In genomic region chr20:4720121-4720976, GRCh38 we compare ENCODE assay signal across 8 cellular contexts. TPM values are rescaled to one million over a fixed set of nuclear protein-coding genes. Genes with fewer than 3 reads are reported as not detected.
A peak's percentile ranks its signal among the peaks of the same experiment; 100 is the strongest.
DNase-seq lines count a peak whose midpoint lies in the region; ATAC-seq, FAIRE-seq and TF ChIP-seq lines count a peak whose summit lies in the region.

No MANE protein-coding gene starts in this region.

- H3K4me3 ChIP-seq in coronary artery: peak overlapping the region; percentile 28
- peak overlapping the region; percentile 9 to 54 (median 37); a peak in 3 of 6 replicates for H3K4me3 ChIP-seq in HepG2 (replicated peaks in 1 of 3; ENCODE audit: insufficient read depth in 1 of 3, low read depth in 2 of 3, low read length in 3 of 3)

- H3K79me2 ChIP-seq in HepG2 (ENCODE audit: insufficient read depth, low read length): no peaks in the 10 kb centered on the region

- in situ Hi-C loops in HepG2 (cut with HindIII; ENCODE audit: extremely low pct_ligation_motif_present, low pct_unique_long_range_greater_than_20kb): loop anchor here (5.0 kb wide), 2 partner anchors 113 to 468 kb away; no protein-coding TSS in a partner anchor

- H2AFZ ChIP-seq in HepG2 (ENCODE audit: low read length): peak overlapping the region; percentile 61

- ATAC-seq in GM18868 (IDR thresholded peaks at IDR 0.05; ENCODE audit: unreplicated experiment) (peak; percentile 94), HG03103 (IDR thresholded peaks at IDR 0.05; ENCODE audit: low read depth, unreplicated experiment) (peak; percentile 87), HepG2 (peak; percentile 92)

- no peaks in the 10 kb centered on the region for H3K36me3 ChIP-seq in HepG2 (replicated peaks in 1 of 2; ENCODE audit: control insufficient read depth in 1 of 2, insufficient read depth in 2 of 2, low read length in 2 of 2)

- BruUV-seq in HepG2 (replicated peaks; lab: Mats Ljungman, UMichigan): no TSS peak

- TF ChIP-seq CTCF in coronary artery (IDR thresholded peaks at IDR 0.05) (peak; percentile 44), HepG2 (CRISPR knock-in tag; IDR thresholded peaks at IDR 0.05) (peak; percentile 93)

- H3K9me3 ChIP-seq in HepG2 (ENCODE audit: low read length): no peaks in the 10 kb centered on the region

- intact Hi-C loops in HepG2 (cut with micrococcal nuclease; ENCODE audit: unreplicated experiment): loop anchor here (1.0 kb wide), 2 partner anchors 106 to 113 kb away; no protein-coding TSS in a partner anchor

- 2% methylated on average over 15 of the region's 15 CpGs for WGBS in HepG2 (ENCODE audit: low lambda C conversion rate)

- peaks cover 5 to 52% of the 10 kb centered on the region in 2 experiments for H3K27me3 ChIP-seq in HepG2 (ENCODE audit: control insufficient read depth in 1 of 2, insufficient read depth in 2 of 2, low read length in 2 of 2)

- no peak for TF ChIP-seq POLR2A in HepG2 (IDR thresholded peaks at IDR 0.05; ENCODE audit: insufficient read depth in 1 of 2, low read depth in 2 of 2, low read length in 2 of 2)

- FAIRE-seq in HepG2 (lab: Jason Lieb, UNC): peak; percentile 93

- H3K4me2 ChIP-seq in HepG2 (ENCODE audit: low read depth, low read length): peak overlapping the region; percentile 77

- POLR2A ChIA-PET in HepG2 (lab: Yijun Ruan, JAX): interaction anchor here (0.6 to 1.2 kb wide), 6 partner anchors 27 to 368 kb away, joined by 3 to 7 read pairs (median 3); no protein-coding TSS in a partner anchor

- peak overlapping the region; percentile 12; the same call in 1 of the 2 replicates for H3K9ac ChIP-seq in HepG2 (ENCODE audit: insufficient read depth, low read depth, low read length)

- H3K4me1 ChIP-seq in HepG2 (ENCODE audit: insufficient read depth, low read length): peaks cover 17% of the 10 kb centered on the region

- TF ChIP-seq EP300 in HepG2 (IDR thresholded peaks at IDR 0.05; ENCODE audit: low read depth in 2 of 2, low read length in 2 of 2): peak in 1 of 2 experiments; percentile 45; a peak in 1 of 4 replicates
- TF ChIP-seq EP300 in HepG2 (CRISPR knock-in tag; IDR thresholded peaks at IDR 0.05; ENCODE audit: borderline replicate concordance): 0 out of 2 replicates have a peak, but pooled peaks have one; percentile 44

- H4K20me1 ChIP-seq in HepG2 (ENCODE audit: insufficient read depth, low read length): no peaks in the 10 kb centered on the region

- DNase-seq in AG20443 (ENCODE audit: low spot score) (peak; percentile 93), NCI-H345 (lab: John Stamatoyannopoulos, UW) (peak; percentile 74), coronary artery (ENCODE audit: low spot score) (no peak), HepG2 (ENCODE audit: low spot score) (peak; percentile 93)
- DNase-seq in activated CD4-positive, alpha-beta T cell treated with anti-CD3 and anti-CD28 coated beads for 48 hours: peak; percentile 81
- DNase-seq in stimulated activated CD4-positive, alpha-beta T cell treated with anti-CD3 and anti-CD28 coated beads, Interleukin-4, amount 100 ng/mL, for 48 hours (ENCODE audit: low read depth in 2 of 2): peak; percentile 60 to 61

- peak; percentile 96 for TF ChIP-seq RAD21 in HepG2 (CRISPR knock-in tag; IDR thresholded peaks at IDR 0.05)

- CTCF ChIA-PET in HepG2 (lab: Yijun Ruan, JAX; ENCODE audit: low intra/inter-chr PET ratio, low total read pairs): interaction anchor here (1.1 to 4.8 kb wide), 2 partner anchors 20 to 111 kb away, joined by 3 to 210 read pairs; no protein-coding TSS in a partner anchor

- peak overlapping the region; percentile 27 to 80 for H3K27ac ChIP-seq in coronary artery
- H3K27ac ChIP-seq in HepG2 (ENCODE audit: extremely low read length, insufficient read depth, low read length): peak overlapping the region; percentile 5

TF ChIP-seq in HepG2, 621 proteins besides CTCF, POLR2A, EP300 and RAD21 (continues in another document):
- TF ChIP-seq ZNF230 (CRISPR knock-in tag; IDR thresholded peaks at IDR 0.05) (no peak), ZBTB43 (CRISPR knock-in tag; conservative IDR thresholded peaks at IDR 0.05) (no peak; the same call in 1 of the 2 replicates), ZNF235 (CRISPR knock-in tag; IDR thresholded peaks at IDR 0.05; ENCODE audit: borderline replicate concordance) (no peak), ZNF713 (CRISPR knock-in tag; IDR thresholded peaks at IDR 0.05) (no peak), ERF (CRISPR knock-in tag; IDR thresholded peaks at IDR 0.05) (no peak), ISL2 (CRISPR knock-in tag; IDR thresholded peaks at IDR 0.05) (no peak), ZNF3 (CRISPR knock-in tag; IDR thresholded peaks at IDR 0.05) (no peak), REL (CRISPR knock-in tag; conservative IDR thresholded peaks at IDR 0.05) (no peak)

RNA-seq across cellular contexts. Expression of gene PRND, which starts 1.4 kb away (rescaled TPM):
- total RNA-seq in HepG2 (2016; rRNA removed; fragmentation: Illumina TruSeq; extraction: Trizol): not detected in 2 replicates
- not detected in 2 replicates for total RNA-seq in HepG2 (2016; cell fraction: cytosol; rRNA removed; fragmentation: Illumina TruSeq; extraction: Trizol; ENCODE audit: low read depth)
- total RNA-seq in HepG2 (2016; cell fraction: insoluble cytoplasmic fraction; rRNA removed; fragmentation: Illumina TruSeq; extraction: Trizol): not detected in 2 replicates
- not detected in 2 replicates for total RNA-seq in HepG2 (2016; cell fraction: membrane; rRNA removed; fragmentation: Illumina TruSeq; extraction: Trizol)
- total RNA-seq in HepG2 (2016; cell fraction: nucleus; rRNA removed; fragmentation: Illumina TruSeq; extraction: Trizol): not detected in 2 replicates
- polyA plus RNA-seq in HepG2 (2011; rRNA removed): not detected in 2 replicates
- polyA plus RNA-seq in HepG2 (2011; cell fraction: cytosol; rRNA removed): not detected in 2 replicates
- not detected in 2 replicates for polyA plus RNA-seq in HepG2 (2011; cell fraction: nucleus; rRNA removed)
- not detected in 2 replicates for polyA plus RNA-seq in HepG2 (2012)
- polyA plus RNA-seq in HepG2 (2016; cell fraction: cytosol; fragmentation: Illumina TruSeq; extraction: Trizol; ENCODE audit: low read depth): not detected in 2 replicates
- polyA plus RNA-seq in HepG2 (2016; cell fraction: insoluble cytoplasmic fraction; fragmentation: Illumina TruSeq; extraction: Trizol; ENCODE audit: low read depth): not detected in 2 replicates
- not detected in 2 replicates for polyA plus RNA-seq in HepG2 (2016; cell fraction: membrane; fragmentation: Illumina TruSeq; extraction: Trizol; ENCODE audit: low read depth)
- polyA plus RNA-seq in HepG2 (2016; cell fraction: nucleus; fragmentation: Illumina TruSeq; extraction: Trizol; ENCODE audit: insufficient read depth, low read depth): not detected in 2 replicates
- not detected in 2 replicates for polyA minus RNA-seq in HepG2 (2011; rRNA and poly(A)+ RNA removed; ENCODE audit: low replicate concordance)
- polyA minus RNA-seq in HepG2 (2011; cell fraction: cytosol; rRNA and poly(A)+ RNA removed): not detected in 2 replicates
- not detected in 2 replicates for polyA minus RNA-seq in HepG2 (2011; cell fraction: nucleus; rRNA and poly(A)+ RNA removed)

RNA-seq across cellular contexts. Expression of gene PRNP, which starts 34.1 kb away (rescaled TPM):
- 49.5 and 90.2 TPM in 2 replicates for total RNA-seq in HepG2 (2016; rRNA removed; fragmentation: Illumina TruSeq; extraction: Trizol)
- 13.4 and 13.5 TPM in 2 replicates for total RNA-seq in HepG2 (2016; cell fraction: cytosol; rRNA removed; fragmentation: Illumina TruSeq; extraction: Trizol; ENCODE audit: low read depth)
- 46.2 and 90.7 TPM in 2 replicates for total RNA-seq in HepG2 (2016; cell fraction: insoluble cytoplasmic fraction; rRNA removed; fragmentation: Illumina TruSeq; extraction: Trizol)
- total RNA-seq in HepG2 (2016; cell fraction: membrane; rRNA removed; fragmentation: Illumina TruSeq; extraction: Trizol): 34.2 and 39.7 TPM in 2 replicates
- 74.6 and 91.1 TPM in 2 replicates for total RNA-seq in HepG2 (2016; cell fraction: nucleus; rRNA removed; fragmentation: Illumina TruSeq; extraction: Trizol)
- 176 and 203 TPM in 2 replicates for polyA plus RNA-seq in HepG2 (2011; rRNA removed)
- polyA plus RNA-seq in HepG2 (2011; cell fraction: cytosol; rRNA removed): 188 and 194 TPM in 2 replicates
- 48.0 and 50.3 TPM in 2 replicates for polyA plus RNA-seq in HepG2 (2011; cell fraction: nucleus; rRNA removed)
- polyA plus RNA-seq in HepG2 (2012): 103 and 105 TPM in 2 replicates
- 10.8 and 11.8 TPM in 2 replicates for polyA plus RNA-seq in HepG2 (2016; cell fraction: cytosol; fragmentation: Illumina TruSeq; extraction: Trizol; ENCODE audit: low read depth)
- polyA plus RNA-seq in HepG2 (2016; cell fraction: insoluble cytoplasmic fraction; fragmentation: Illumina TruSeq; extraction: Trizol; ENCODE audit: low read depth): 56.4 and 59.5 TPM in 2 replicates
- 24.0 and 24.5 TPM in 2 replicates for polyA plus RNA-seq in HepG2 (2016; cell fraction: membrane; fragmentation: Illumina TruSeq; extraction: Trizol; ENCODE audit: low read depth)
- polyA plus RNA-seq in HepG2 (2016; cell fraction: nucleus; fragmentation: Illumina TruSeq; extraction: Trizol; ENCODE audit: insufficient read depth, low read depth): 131 and 138 TPM in 2 replicates
- 95.4 and 192 TPM in 2 replicates for polyA minus RNA-seq in HepG2 (2011; rRNA and poly(A)+ RNA removed; ENCODE audit: low replicate concordance)
- 126 and 147 TPM in 2 replicates for polyA minus RNA-seq in HepG2 (2011; cell fraction: cytosol; rRNA and poly(A)+ RNA removed)
- polyA minus RNA-seq in HepG2 (2011; cell fraction: nucleus; rRNA and poly(A)+ RNA removed): 25.6 and 36.6 TPM in 2 replicates
